8 cellular contexts compared by ENCODE assay signal in the genomic region with DNA sequence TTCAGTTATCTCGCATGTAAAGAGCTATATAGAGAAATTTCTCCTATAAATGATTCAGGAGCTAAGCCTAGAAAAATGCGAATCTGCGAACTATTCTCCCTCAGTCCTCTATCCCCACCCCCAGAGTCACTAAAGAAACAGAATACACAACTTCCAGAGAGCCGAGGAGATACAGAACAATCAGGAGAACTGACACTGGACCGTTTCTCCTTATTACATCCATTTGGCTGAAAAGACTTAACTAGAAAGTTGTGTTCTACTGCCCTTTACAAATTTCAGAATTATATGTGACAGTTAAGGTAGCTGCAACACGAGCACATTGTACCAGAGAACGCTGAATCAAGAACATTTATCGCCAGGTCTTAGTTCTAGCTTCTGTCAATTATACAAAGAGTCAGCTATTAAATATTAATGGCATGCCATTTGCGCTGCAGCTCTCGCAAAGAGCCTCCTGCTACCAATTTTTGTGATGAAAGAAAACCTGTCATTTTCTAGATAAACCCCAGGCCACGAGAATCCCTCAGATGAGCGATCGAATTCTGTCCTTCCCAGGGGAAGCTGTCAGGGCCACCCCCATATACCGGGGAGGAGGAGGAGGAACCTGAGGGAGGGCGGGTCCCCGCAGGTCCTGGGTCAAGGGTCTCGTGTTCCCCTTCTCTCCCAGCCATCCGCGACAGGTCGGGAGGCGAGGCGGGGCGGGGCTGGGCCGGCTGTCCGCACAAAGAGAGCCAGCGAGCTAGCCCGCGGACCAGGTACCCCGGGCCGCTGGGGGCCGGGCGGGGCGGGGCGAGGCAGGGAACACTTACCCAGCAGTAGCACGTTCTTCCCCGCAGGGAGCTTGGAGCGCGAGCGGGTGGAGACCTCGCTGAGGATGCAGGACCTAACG. TPM values are rescaled to one million over a fixed set of nuclear protein-coding genes. Genes with fewer than 3 reads are reported as not detected.
DNase-seq lines count a peak whose midpoint lies in the region; ATAC-seq and TF ChIP-seq lines count a peak whose summit lies in the region.

No MANE protein-coding gene starts in this region.

- peaks cover 22% of the 10 kb centered on the region for H3K36me3 ChIP-seq in iPS-18a (ENCODE audit: control insufficient read depth, low read depth, low read length)
- H3K36me3 ChIP-seq in skeletal muscle satellite cell (ENCODE audit: insufficient read depth, low read length): no peaks in the 10 kb centered on the region

- H3K4me2 ChIP-seq in skeletal muscle satellite cell (ENCODE audit: low read length): peak overlapping the region; percentile 89

- peak overlapping the region; percentile 95 to 98 (median 97) for H3K4me3 Mint-ChIP-seq in brain

- peaks cover 15% of the 10 kb centered on the region for H3K27me3 Mint-ChIP-seq in brain

- peak overlapping the region; percentile 98 for H3K27ac ChIP-seq in iPS-18a (ENCODE audit: low read length)

- H3K9me3 ChIP-seq in iPS-18a (ENCODE audit: control insufficient read depth, low read depth, low read length) (no peaks in the 10 kb centered on the region), skeletal muscle satellite cell (replicated peaks; ENCODE audit: low read length) (no peaks in the 10 kb centered on the region)

- H3K4me3 ChIP-seq in iPS-18a (ENCODE audit: low read length) (peak overlapping the region; percentile 88), skeletal muscle satellite cell (ENCODE audit: low read length) (peak overlapping the region; percentile 86)

- H3K4me1 Mint-ChIP-seq in brain: peaks cover 58% of the 10 kb centered on the region

- peak overlapping the region; percentile 99 for H3K9ac ChIP-seq in iPS-18a (ENCODE audit: low read length)
- peak overlapping the region; percentile 99 for H3K9ac ChIP-seq in skeletal muscle satellite cell (ENCODE audit: low read depth, low read length)

- peaks cover 16% of the 10 kb centered on the region for H3K4me1 ChIP-seq in iPS-18a (ENCODE audit: control insufficient read depth, low read depth, low read length)
- H3K4me1 ChIP-seq in skeletal muscle satellite cell (ENCODE audit: control insufficient read depth, insufficient read depth, low read length): peaks cover 19% of the 10 kb centered on the region

- no peaks in the 10 kb centered on the region for H3K9me3 Mint-ChIP-seq in brain

- H3K27ac Mint-ChIP-seq in brain: peak overlapping the region; percentile 95 to 99 (median 98)

- H3K27me3 ChIP-seq in iPS-18a (ENCODE audit: control insufficient read depth, insufficient read depth, low read length) (no peaks in the 10 kb centered on the region), skeletal muscle satellite cell (ENCODE audit: control insufficient read depth, insufficient read depth, low read length) (no peaks in the 10 kb centered on the region)

- DNase-seq in EL: peak; percentile 68
- peak; percentile 46 for DNase-seq in HT-29 (ENCODE audit: low spot score)
- DNase-seq in SW480 (ENCODE audit: low spot score): peak; percentile 74
- DNase-seq in NCI-H187 treated with DMSO at 0.1 percent for 48 hours (lab: John Stamatoyannopoulos, UW): no peak

- H3K36me3 Mint-ChIP-seq in brain: peaks cover 20% of the 10 kb centered on the region

- TF ChIP-seq CTCF in brain (conservative IDR thresholded peaks at IDR 0.05): no peak

- ATAC-seq in GM21447 (IDR thresholded peaks at IDR 0.05; ENCODE audit: unreplicated experiment): peak; percentile 48

RNA-seq across cellular contexts. Expression of gene DYNC1LI1, which starts 0.9 kb away (rescaled TPM):
- 11.2 and 14.6 TPM in 2 replicates for total RNA-seq in HT-29 (2014; rRNA removed; shearing (Covaris generic))
- 27.4 TPM for polyA plus RNA-seq in brain (ENCODE audit: insufficient read depth, low read depth, low replicate concordance)
- 33.4 and 35.5 TPM in 2 replicates for total RNA-seq in skeletal muscle satellite cell (2012; rRNA removed)
